ENCODE assay signal across 16 cellular contexts in the genomic region with DNA sequence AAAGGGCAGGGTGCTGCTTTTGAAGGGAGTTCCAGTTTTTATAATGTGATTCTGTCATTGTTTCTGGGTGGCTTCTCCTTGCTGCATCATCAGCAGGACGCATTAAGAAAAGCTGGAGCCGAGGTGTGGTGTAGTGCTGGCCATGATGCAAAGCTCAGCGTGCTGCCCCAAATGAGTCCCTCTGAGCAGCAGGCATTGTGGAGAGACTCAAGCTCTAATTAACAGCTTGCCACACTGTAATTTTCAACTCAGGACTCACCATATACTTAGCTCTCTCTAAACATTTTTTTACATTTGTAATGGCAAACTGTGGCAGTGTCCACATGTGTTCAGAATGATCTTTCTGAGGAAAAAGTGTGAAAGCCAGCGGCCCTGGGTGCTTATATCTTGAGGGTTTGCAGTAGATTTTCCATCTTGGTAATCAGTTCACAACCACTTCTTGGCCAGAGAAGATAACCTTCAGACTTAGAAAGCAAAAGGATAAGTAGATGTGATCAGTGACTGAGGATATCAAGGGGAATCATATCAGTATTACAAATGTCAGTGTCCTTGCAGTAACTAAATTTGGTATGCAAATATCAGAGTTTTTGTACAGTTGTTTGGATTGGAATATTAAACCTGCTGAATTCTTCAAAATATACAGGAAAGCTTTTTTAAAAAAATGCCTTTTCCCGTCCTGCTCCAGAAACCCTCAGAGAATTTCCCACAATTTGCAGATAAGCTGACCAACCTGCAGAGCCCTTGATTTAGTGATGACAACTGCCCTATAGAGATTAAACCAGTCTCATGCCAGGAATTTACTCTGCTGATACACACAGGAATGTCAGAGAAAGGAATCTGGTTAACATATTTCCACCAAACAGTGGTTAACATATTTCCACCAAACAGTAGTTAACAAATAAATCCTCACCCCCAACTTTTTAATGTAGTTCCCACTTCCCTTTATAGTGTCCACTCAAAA.
DNase-seq lines count a peak whose midpoint lies in the region; ATAC-seq and TF ChIP-seq lines count a peak whose summit lies in the region.
"Had no signal": no experiment of that assay in that cellular context is flagged by ENCODE, and none has a peak within 500 bp of the region (broad histone marks: within the 10 kb centered on the region; RNA-seq: fewer than 3 reads in every experiment).

No MANE protein-coding gene starts in this region.

- DNase-seq in HT1080 (ENCODE audit: low read depth), result peak; percentile 40
- DNase-seq in cardiac fibroblast (ENCODE audit: low read depth in 2 of 2), result peak; percentile 45 to 85
- peak; percentile 24 for DNase-seq in myocyte (ENCODE audit: low read depth)
- DNase-seq in activated naive CD4-positive, alpha-beta T cell treated with anti-CD3 and anti-CD28 coated beads, Interleukin-2, amount 50 U/mL, for 72 hours (ENCODE audit: low spot score in 2 of 2), result no peak
- DNase-seq in OCI-LY7 (ENCODE audit: low spot score), result no peak
- DNase-seq in stimulated activated naive CD8-positive, alpha-beta T cell treated with anti-CD3 and anti-CD28 coated beads, Interleukin-15, Interleukin-2, amounts not matched to agents 100 U/mL and 50 U/mL, for 24 hours, result no peak
- DNase-seq in activated CD8-positive, alpha-beta T cell treated with anti-CD3 and anti-CD28 coated beads, Interleukin-2, amount 10 ng/mL, durations not matched to agents 7 days and 5 days, result no peak
- DNase-seq: activated CD4-positive, alpha-beta T cell treated with anti-CD3 and anti-CD28 coated beads for 36 hours; activated T-cell treated with anti-CD3 and anti-CD28 coated beads, Interleukin-2, amount 50 U/mL, for 24 hours; foreskin keratinocyte; GF-D8; naive B cell; NCI-H187 treated with DMSO at 0.1 percent for 48 hours; stomach had no signal

- no peaks in the 10 kb centered on the region for H4K20me1 ChIP-seq in DOHH2 (ENCODE audit: control insufficient read depth, insufficient read depth, low read depth, low read length)
- no peaks in the 10 kb centered on the region; the same call in 1 of the 2 replicates for H4K20me1 ChIP-seq in OCI-LY7 (ENCODE audit: insufficient read depth, low read length)

- CTCF ChIA-PET in OCI-LY7 (lab: Charles Lee; ENCODE audit: unreplicated experiment), result no interaction called here
- CTCF ChIA-PET in activated CD8-positive, alpha-beta T cell treated with anti-CD3 and anti-CD28 coated beads, Interleukin-2, amount 10 ng/mL, durations not matched to agents 7 days and 5 days (lab: Charles Lee), result interaction anchor here (0.8 kb wide), 1 partner anchor 11 kb away, joined by 3 read pairs; no protein-coding TSS in a partner anchor

- H3K36me3 ChIP-seq in DOHH2 (ENCODE audit: control insufficient read depth, low read length) (peaks cover 9% of the 10 kb centered on the region; the same call in 1 of the 2 replicates), OCI-LY7 (ENCODE audit: insufficient read depth, low read length) (peaks cover 7% of the 10 kb centered on the region)
- H3K36me3 ChIP-seq: stomach had no signal

- H3K9me3 ChIP-seq in DOHH2 (ENCODE audit: control insufficient read depth, insufficient read depth, low read length) (no peaks in the 10 kb centered on the region), OCI-LY7 (ENCODE audit: low read length) (no peaks in the 10 kb centered on the region)
- H3K9me3 ChIP-seq: stomach had no signal

- no peak overlapping the region for H3K27ac Mint-ChIP-seq in activated naive CD4-positive, alpha-beta T cell treated with anti-CD3 and anti-CD28 coated beads, Interleukin-2, amount 50 U/mL, for 72 hours
- no peak overlapping the region for H3K27ac Mint-ChIP-seq in activated CD8-positive, alpha-beta T cell treated with anti-CD3 and anti-CD28 coated beads, Interleukin-2, amount 10 ng/mL, durations not matched to agents 7 days and 5 days
- H3K27ac Mint-ChIP-seq: activated CD4-positive, alpha-beta T cell treated with anti-CD3 and anti-CD28 coated beads for 36 hours; activated T-cell treated with anti-CD3 and anti-CD28 coated beads, Interleukin-2, amount 50 U/mL, for 24 hours had no signal

- H3K4me3 ChIP-seq in DOHH2 (ENCODE audit: low read length) (no peak overlapping the region), cardiac fibroblast (replicated peaks in 1 of 2; ENCODE audit: low read depth in 2 of 2, low read length in 2 of 2) (no peak overlapping the region), OCI-LY7 (ENCODE audit: low read depth, low read length, poor library complexity, severe bottlenecking) (no peak overlapping the region)
- H3K4me3 ChIP-seq: stomach had no signal

- intact Hi-C loops in OCI-LY7 (cut with micrococcal nuclease; ENCODE audit: unreplicated experiment), result no loop called here

- peaks cover 99% of the 10 kb centered on the region for H3K79me2 ChIP-seq in DOHH2 (ENCODE audit: control insufficient read depth, low read length)
- peaks cover 68% of the 10 kb centered on the region for H3K79me2 ChIP-seq in OCI-LY7 (ENCODE audit: insufficient read depth, low read depth, low read length)

- H3F3A ChIP-seq in DOHH2 (ENCODE audit: control insufficient read depth, insufficient read depth), result no peaks in the 10 kb centered on the region

- POLR2A ChIA-PET in OCI-LY7 (lab: Charles Lee), result interaction anchor here (0.6 to 1.4 kb wide), 4 partner anchors 14 to 702 kb away, joined by 3 to 4 read pairs (median 4); no protein-coding TSS in a partner anchor
- POLR2A ChIA-PET in activated CD8-positive, alpha-beta T cell treated with anti-CD3 and anti-CD28 coated beads, Interleukin-2, amount 10 ng/mL, durations not matched to agents 7 days and 5 days (lab: Charles Lee), result no interaction called here

- no peak overlapping the region for H3K4me3 Mint-ChIP-seq in activated CD8-positive, alpha-beta T cell treated with anti-CD3 and anti-CD28 coated beads, Interleukin-2, amount 10 ng/mL, durations not matched to agents 7 days and 5 days
- H3K4me3 Mint-ChIP-seq: activated CD4-positive, alpha-beta T cell treated with anti-CD3 and anti-CD28 coated beads for 36 hours; activated T-cell treated with anti-CD3 and anti-CD28 coated beads, Interleukin-2, amount 50 U/mL, for 24 hours had no signal

- TF ChIP-seq CTCF in DOHH2 (IDR thresholded peaks at IDR 0.05; ENCODE audit: low read depth, low read length, poor library complexity, severe bottlenecking), result no peak
- TF ChIP-seq CTCF in cardiac fibroblast (IDR thresholded peaks at IDR 0.05; ENCODE audit: low read depth, low read length), result no peak
- TF ChIP-seq CTCF in OCI-LY7 (conservative IDR thresholded peaks at IDR 0.05; ENCODE audit: low read length), result no peak

- ATAC-seq in activated naive CD4-positive, alpha-beta T cell treated with anti-CD3 and anti-CD28 coated beads, Interleukin-2, amount 50 U/mL, for 72 hours, result no peak
- ATAC-seq in stimulated activated naive CD8-positive, alpha-beta T cell treated with anti-CD3 and anti-CD28 coated beads, Interleukin-15, Interleukin-2, amounts not matched to agents 100 U/mL and 50 U/mL, for 24 hours, result no peak
- no peak for ATAC-seq in activated CD8-positive, alpha-beta T cell treated with anti-CD3 and anti-CD28 coated beads, Interleukin-2, amount 10 ng/mL, durations not matched to agents 7 days and 5 days
- ATAC-seq: activated CD4-positive, alpha-beta T cell treated with anti-CD3 and anti-CD28 coated beads for 36 hours; foreskin keratinocyte had no signal

- no peaks in the 10 kb centered on the region for H3K27me3 Mint-ChIP-seq in activated CD8-positive, alpha-beta T cell treated with anti-CD3 and anti-CD28 coated beads, Interleukin-2, amount 10 ng/mL, durations not matched to agents 7 days and 5 days (ENCODE audit: low read depth)
- H3K27me3 Mint-ChIP-seq: activated CD4-positive, alpha-beta T cell treated with anti-CD3 and anti-CD28 coated beads for 36 hours; activated T-cell treated with anti-CD3 and anti-CD28 coated beads, Interleukin-2, amount 50 U/mL, for 24 hours; naive B cell had no signal

- no peaks in the 10 kb centered on the region for H3K36me3 Mint-ChIP-seq in activated naive CD4-positive, alpha-beta T cell treated with anti-CD3 and anti-CD28 coated beads, Interleukin-2, amount 50 U/mL, for 72 hours
- H3K36me3 Mint-ChIP-seq in activated CD8-positive, alpha-beta T cell treated with anti-CD3 and anti-CD28 coated beads, Interleukin-2, amount 10 ng/mL, durations not matched to agents 7 days and 5 days (ENCODE audit: low read depth), result peaks cover 5% of the 10 kb centered on the region
- H3K36me3 Mint-ChIP-seq: naive B cell had no signal

- no peaks in the 10 kb centered on the region for H3K27me3 ChIP-seq in DOHH2 (ENCODE audit: control insufficient read depth, low read length)
- H3K27me3 ChIP-seq: foreskin keratinocyte, stomach had no signal

- H3K4me1 ChIP-seq in DOHH2 (ENCODE audit: control insufficient read depth, low read length), result peaks cover 47% of the 10 kb centered on the region
- peaks cover 37% of the 10 kb centered on the region for H3K4me1 ChIP-seq in OCI-LY7 (ENCODE audit: insufficient read depth, low read length, poor library complexity, severe bottlenecking)

- H3K9me2 ChIP-seq in DOHH2 (replicated peaks; ENCODE audit: control insufficient read depth, low read length), result no peaks in the 10 kb centered on the region
- no peaks in the 10 kb centered on the region for H3K9me2 ChIP-seq in OCI-LY7 (ENCODE audit: insufficient read depth, low read length)

- H3K27ac ChIP-seq in DOHH2 (ENCODE audit: low read depth, low read length) (no peak overlapping the region), OCI-LY7 (ENCODE audit: low read depth, low read length, poor library complexity, severe bottlenecking) (no peak overlapping the region)
- H3K27ac ChIP-seq: C4-2B, foreskin keratinocyte had no signal

- BruUV-seq in OCI-LY7 (replicated peaks; lab: Mats Ljungman, UMichigan), result no TSS peak

- peaks cover 0 to under 1% of the 10 kb centered on the region in 2 donors for H3K9me3 Mint-ChIP-seq in activated naive CD4-positive, alpha-beta T cell treated with anti-CD3 and anti-CD28 coated beads, Interleukin-2, amount 50 U/mL, for 72 hours
- no peaks in the 10 kb centered on the region for H3K9me3 Mint-ChIP-seq in activated CD8-positive, alpha-beta T cell treated with anti-CD3 and anti-CD28 coated beads, Interleukin-2, amount 10 ng/mL, durations not matched to agents 7 days and 5 days (ENCODE audit: insufficient read depth)
- H3K9me3 Mint-ChIP-seq: activated T-cell treated with anti-CD3 and anti-CD28 coated beads, Interleukin-2, amount 50 U/mL, for 24 hours had no signal

- H3K4me1 Mint-ChIP-seq in activated CD8-positive, alpha-beta T cell treated with anti-CD3 and anti-CD28 coated beads, Interleukin-2, amount 10 ng/mL, durations not matched to agents 7 days and 5 days (ENCODE audit: low read depth), result no peaks in the 10 kb centered on the region
- H3K4me1 Mint-ChIP-seq: activated CD4-positive, alpha-beta T cell treated with anti-CD3 and anti-CD28 coated beads for 36 hours had no signal

- H2AFZ ChIP-seq in OCI-LY7 (ENCODE audit: low read length), result no peak overlapping the region

- peak overlapping the region; percentile 10 for H3K4me2 ChIP-seq in DOHH2 (ENCODE audit: low read length)
- no peak overlapping the region for H3K4me2 ChIP-seq in OCI-LY7 (ENCODE audit: low read length)

Comparison
In these comparisons a context has a peak if more than half of its experiments do, and no peak if none do; other contexts are left out.
1. DNase-seq: peak in HT1080 (single experiment), cardiac fibroblast (2 of 2) and myocyte (single experiment); none in activated naive CD4-positive, alpha-beta T cell treated with anti-CD3 and anti-CD28 coated beads, Interleukin-2, amount 50 U/mL, for 72 hours (0 of 2), OCI-LY7 (single experiment), stimulated activated naive CD8-positive, alpha-beta T cell treated with anti-CD3 and anti-CD28 coated beads, Interleukin-15, Interleukin-2, amounts not matched to agents 100 U/mL and 50 U/mL, for 24 hours (single experiment) and activated CD8-positive, alpha-beta T cell treated with anti-CD3 and anti-CD28 coated beads, Interleukin-2, amount 10 ng/mL, durations not matched to agents 7 days and 5 days (single experiment).